ENCODE assay signal across 9 cellular contexts in genomic region chr5:108720416-108720815, GRCh38. TPM values are rescaled to one million over a fixed set of nuclear protein-coding genes. Genes with fewer than 3 reads are reported as not detected.
DNase-seq lines count a peak whose midpoint lies in the region; ATAC-seq and TF ChIP-seq lines count a peak whose summit lies in the region.
"Had no signal": no experiment of that assay in that cellular context is flagged by ENCODE, and none has a peak within 500 bp of the region (broad histone marks: within the 10 kb centered on the region; RNA-seq: fewer than 3 reads in every experiment).

No MANE protein-coding gene starts in this region.

- TF ChIP-seq POLR2A in esophagus squamous epithelium (IDR thresholded peaks at IDR 0.05), result no peak

- peak; percentile 88 for ATAC-seq in GM18867 (IDR thresholded peaks at IDR 0.05; ENCODE audit: unreplicated experiment)
- ATAC-seq in GM21619 (IDR thresholded peaks at IDR 0.05; ENCODE audit: unreplicated experiment), result peak; percentile 97
- peak; percentile 94 for ATAC-seq in HG03439 (IDR thresholded peaks at IDR 0.05; ENCODE audit: unreplicated experiment)
- peak; percentile 26 for ATAC-seq in esophagus mucosa

- no peak overlapping the region for H3K4me3 ChIP-seq in BE2C (ENCODE audit: low read depth, low read length)
- no peak overlapping the region for H3K4me3 ChIP-seq in esophagus squamous epithelium

- TF ChIP-seq CTCF in BE2C (IDR thresholded peaks at IDR 0.05; ENCODE audit: low read depth, low read length) (no peak), esophagus squamous epithelium (IDR thresholded peaks at IDR 0.05) (no peak)

- DNase-seq in G401 (ENCODE audit: low spot score) (no peak), BE2C (no peak), esophagus squamous epithelium (lab: John Stamatoyannopoulos, UW) (no peak)
- no peak for DNase-seq in activated naive CD4-positive, alpha-beta T cell (lab: John Stamatoyannopoulos, UW)

- H3K9me3 ChIP-seq in BE2C (no peaks in the 10 kb centered on the region), esophagus squamous epithelium (no peaks in the 10 kb centered on the region)

- intact Hi-C loops in esophagus squamous epithelium (cut with DNase I), result no loop called here

- H3K27me3 ChIP-seq in BE2C, result no peaks in the 10 kb centered on the region
- no peaks in the 10 kb centered on the region for H3K27me3 ChIP-seq in esophagus squamous epithelium

- H3K36me3 ChIP-seq in BE2C (no peaks in the 10 kb centered on the region), esophagus squamous epithelium (no peaks in the 10 kb centered on the region)

- H3K4me1 ChIP-seq in BE2C (no peaks in the 10 kb centered on the region), esophagus squamous epithelium (no peaks in the 10 kb centered on the region)

- H3K27ac ChIP-seq in esophagus squamous epithelium, result no peak overlapping the region
- H3K27ac ChIP-seq: KMS-11 had no signal

- in situ Hi-C loops in G401 (cut with HindIII; ENCODE audit: low sequenced_read_pairs), result no loop called here

RNA-seq across cellular contexts. Expression of gene FER, which starts 27.3 kb away (rescaled TPM):
- total RNA-seq in esophagus mucosa (20.4 TPM), esophagus squamous epithelium (10 to 100 TPM; 13.4 to 30.0 (median 19.6) TPM)
- total RNA-seq in G401 (2014; rRNA removed; shearing (Covaris generic)), result 5.4 and 14.6 TPM in 2 replicates
- 6.9 TPM for polyA plus RNA-seq in BE2C (2012; ENCODE audit: insufficient read depth, insufficient read length, low read depth)

Comparison
In these comparisons a context has a peak if more than half of its experiments do, and no peak if none do; other contexts are left out.
1. ATAC-seq: peak in every context shown above with its lines; median percentile 97 in GM21619; 94 in HG03439; 88 in GM18867; 26 in esophagus mucosa.